In the genomic region with DNA sequence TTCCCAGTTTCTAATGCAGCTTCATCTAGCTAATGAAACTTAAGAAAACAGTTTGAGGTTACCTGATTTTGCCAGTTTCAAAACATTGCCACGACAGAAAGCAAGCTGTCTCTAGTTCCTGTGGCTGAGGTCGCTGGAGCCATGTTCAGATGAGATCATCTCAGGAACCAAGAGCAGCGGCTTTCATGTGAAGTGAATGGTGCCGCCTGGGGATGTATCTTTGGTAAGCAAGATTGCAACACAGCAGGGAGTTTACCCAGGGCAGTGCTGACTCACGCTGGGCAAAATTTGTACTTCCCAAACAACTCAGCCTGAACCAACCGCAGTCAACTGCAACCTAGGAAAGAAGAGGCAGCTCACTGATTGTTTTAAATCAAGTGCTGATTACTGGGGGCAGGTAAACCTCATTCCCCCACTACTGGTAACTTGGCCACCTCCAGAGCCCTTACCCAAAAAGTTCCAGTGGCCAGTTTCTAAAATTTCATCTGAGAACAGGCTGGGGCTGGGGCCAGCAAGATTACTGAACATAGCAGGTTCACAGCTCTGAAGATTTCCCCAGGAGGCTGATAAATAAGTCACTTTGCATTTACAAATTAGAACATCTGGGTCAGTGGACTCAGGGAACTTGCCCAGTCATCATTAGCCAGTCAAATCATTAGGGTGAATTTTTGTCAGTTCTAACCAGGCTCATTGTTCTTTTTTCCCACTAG, we compare ENCODE assay signal across 1 cellular context.
TF ChIP-seq lines count a peak whose summit lies in the region.

A gene with protein sequence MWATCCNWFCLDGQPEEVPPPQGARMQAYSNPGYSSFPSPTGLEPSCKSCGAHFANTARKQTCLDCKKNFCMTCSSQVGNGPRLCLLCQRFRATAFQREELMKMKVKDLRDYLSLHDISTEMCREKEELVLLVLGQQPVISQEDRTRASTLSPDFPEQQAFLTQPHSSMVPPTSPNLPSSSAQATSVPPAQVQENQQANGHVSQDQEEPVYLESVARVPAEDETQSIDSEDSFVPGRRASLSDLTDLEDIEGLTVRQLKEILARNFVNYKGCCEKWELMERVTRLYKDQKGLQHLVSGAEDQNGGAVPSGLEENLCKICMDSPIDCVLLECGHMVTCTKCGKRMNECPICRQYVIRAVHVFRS (minus strand): TSS at position 194 of the 710 bp plus-strand sequence. CDS start 37,154 bp downstream, outside the sequence.

TF ChIP-seq in HEK293, 187 proteins besides CTCF, POLR2A, EP300 and RAD21 (continued from another document and continues in another):
- TF ChIP-seq, protein P1, sequence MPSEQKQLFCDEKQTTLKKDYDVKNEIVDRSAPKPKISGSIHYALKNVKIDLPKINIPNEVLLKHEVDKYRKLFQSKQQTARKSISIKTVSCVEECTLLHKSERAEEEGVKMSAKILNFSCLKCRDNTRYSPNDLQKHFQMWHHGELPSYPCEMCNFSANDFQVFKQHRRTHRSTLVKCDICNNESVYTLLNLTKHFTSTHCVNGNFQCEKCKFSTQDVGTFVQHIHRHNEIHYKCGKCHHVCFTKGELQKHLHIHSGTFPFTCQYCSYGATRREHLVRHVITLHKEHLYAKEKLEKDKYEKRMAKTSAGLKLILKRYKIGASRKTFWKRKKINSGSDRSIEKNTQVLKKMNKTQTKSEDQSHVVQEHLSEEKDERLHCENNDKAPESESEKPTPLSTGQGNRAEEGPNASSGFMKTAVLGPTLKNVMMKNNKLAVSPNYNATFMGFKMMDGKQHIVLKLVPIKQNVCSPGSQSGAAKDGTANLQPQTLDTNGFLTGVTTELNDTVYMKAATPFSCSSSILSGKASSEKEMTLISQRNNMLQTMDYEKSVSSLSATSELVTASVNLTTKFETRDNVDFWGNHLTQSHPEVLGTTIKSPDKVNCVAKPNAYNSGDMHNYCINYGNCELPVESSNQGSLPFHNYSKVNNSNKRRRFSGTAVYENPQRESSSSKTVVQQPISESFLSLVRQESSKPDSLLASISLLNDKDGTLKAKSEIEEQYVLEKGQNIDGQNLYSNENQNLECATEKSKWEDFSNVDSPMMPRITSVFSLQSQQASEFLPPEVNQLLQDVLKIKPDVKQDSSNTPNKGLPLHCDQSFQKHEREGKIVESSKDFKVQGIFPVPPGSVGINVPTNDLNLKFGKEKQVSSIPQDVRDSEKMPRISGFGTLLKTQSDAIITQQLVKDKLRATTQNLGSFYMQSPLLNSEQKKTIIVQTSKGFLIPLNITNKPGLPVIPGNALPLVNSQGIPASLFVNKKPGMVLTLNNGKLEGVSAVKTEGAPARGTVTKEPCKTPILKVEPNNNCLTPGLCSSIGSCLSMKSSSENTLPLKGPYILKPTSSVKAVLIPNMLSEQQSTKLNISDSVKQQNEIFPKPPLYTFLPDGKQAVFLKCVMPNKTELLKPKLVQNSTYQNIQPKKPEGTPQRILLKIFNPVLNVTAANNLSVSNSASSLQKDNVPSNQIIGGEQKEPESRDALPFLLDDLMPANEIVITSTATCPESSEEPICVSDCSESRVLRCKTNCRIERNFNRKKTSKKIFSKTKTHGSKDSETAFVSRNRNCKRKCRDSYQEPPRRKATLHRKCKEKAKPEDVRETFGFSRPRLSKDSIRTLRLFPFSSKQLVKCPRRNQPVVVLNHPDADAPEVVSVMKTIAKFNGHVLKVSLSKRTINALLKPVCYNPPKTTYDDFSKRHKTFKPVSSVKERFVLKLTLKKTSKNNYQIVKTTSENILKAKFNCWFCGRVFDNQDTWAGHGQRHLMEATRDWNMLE (tag by site-specific recombination; conservative IDR thresholded peaks at IDR 0.05; ENCODE audit: low read depth), result 0 out of 2 replicates have a peak, but pooled peaks have one; percentile 38
- TF ChIP-seq ZNF777 (tag by site-specific recombination; IDR thresholded peaks at IDR 0.05; ENCODE audit: borderline replicate concordance), result no peak
- TF ChIP-seq, protein P2, sequence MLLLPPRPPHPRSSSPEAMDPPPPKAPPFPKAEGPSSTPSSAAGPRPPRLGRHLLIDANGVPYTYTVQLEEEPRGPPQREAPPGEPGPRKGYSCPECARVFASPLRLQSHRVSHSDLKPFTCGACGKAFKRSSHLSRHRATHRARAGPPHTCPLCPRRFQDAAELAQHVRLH (tag by site-specific recombination; IDR thresholded peaks at IDR 0.05), result 0 out of 2 replicates have a peak, but pooled peaks have one; percentile 47
- no peak for TF ChIP-seq ZNF16 (tag by site-specific recombination; IDR thresholded peaks at IDR 0.05; ENCODE audit: low read depth)
- TF ChIP-seq, protein P3, sequence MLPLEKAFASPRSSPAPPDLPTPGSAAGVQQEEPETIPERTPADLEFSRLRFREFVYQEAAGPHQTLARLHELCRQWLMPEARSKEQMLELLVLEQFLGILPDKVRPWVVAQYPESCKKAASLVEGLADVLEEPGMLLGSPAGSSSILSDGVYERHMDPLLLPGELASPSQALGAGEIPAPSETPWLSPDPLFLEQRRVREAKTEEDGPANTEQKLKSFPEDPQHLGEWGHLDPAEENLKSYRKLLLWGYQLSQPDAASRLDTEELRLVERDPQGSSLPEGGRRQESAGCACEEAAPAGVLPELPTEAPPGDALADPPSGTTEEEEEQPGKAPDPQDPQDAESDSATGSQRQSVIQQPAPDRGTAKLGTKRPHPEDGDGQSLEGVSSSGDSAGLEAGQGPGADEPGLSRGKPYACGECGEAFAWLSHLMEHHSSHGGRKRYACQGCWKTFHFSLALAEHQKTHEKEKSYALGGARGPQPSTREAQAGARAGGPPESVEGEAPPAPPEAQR (tag by site-specific recombination; IDR thresholded peaks at IDR 0.05), result no peak; the same call in 1 of the 2 replicates
- no peak for TF ChIP-seq ZNF2 (tag by site-specific recombination; IDR thresholded peaks at IDR 0.05)
- TF ChIP-seq, protein P4, sequence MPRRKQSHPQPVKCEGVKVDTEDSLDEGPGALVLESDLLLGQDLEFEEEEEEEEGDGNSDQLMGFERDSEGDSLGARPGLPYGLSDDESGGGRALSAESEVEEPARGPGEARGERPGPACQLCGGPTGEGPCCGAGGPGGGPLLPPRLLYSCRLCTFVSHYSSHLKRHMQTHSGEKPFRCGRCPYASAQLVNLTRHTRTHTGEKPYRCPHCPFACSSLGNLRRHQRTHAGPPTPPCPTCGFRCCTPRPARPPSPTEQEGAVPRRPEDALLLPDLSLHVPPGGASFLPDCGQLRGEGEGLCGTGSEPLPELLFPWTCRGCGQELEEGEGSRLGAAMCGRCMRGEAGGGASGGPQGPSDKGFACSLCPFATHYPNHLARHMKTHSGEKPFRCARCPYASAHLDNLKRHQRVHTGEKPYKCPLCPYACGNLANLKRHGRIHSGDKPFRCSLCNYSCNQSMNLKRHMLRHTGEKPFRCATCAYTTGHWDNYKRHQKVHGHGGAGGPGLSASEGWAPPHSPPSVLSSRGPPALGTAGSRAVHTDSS (tag by site-specific recombination; IDR thresholded peaks at IDR 0.05), result no peak
- no peak for TF ChIP-seq ZFP41 (tag by site-specific recombination; IDR thresholded peaks at IDR 0.05; ENCODE audit: borderline replicate concordance)
- TF ChIP-seq ZNF658 (tag by site-specific recombination; IDR thresholded peaks at IDR 0.05), result no peak
- TF ChIP-seq OVOL3 (tag by site-specific recombination; IDR thresholded peaks at IDR 0.05), result no peak
- no peak for TF ChIP-seq ZSCAN23 (tag by site-specific recombination; IDR thresholded peaks at IDR 0.05)
- TF ChIP-seq, protein P5, sequence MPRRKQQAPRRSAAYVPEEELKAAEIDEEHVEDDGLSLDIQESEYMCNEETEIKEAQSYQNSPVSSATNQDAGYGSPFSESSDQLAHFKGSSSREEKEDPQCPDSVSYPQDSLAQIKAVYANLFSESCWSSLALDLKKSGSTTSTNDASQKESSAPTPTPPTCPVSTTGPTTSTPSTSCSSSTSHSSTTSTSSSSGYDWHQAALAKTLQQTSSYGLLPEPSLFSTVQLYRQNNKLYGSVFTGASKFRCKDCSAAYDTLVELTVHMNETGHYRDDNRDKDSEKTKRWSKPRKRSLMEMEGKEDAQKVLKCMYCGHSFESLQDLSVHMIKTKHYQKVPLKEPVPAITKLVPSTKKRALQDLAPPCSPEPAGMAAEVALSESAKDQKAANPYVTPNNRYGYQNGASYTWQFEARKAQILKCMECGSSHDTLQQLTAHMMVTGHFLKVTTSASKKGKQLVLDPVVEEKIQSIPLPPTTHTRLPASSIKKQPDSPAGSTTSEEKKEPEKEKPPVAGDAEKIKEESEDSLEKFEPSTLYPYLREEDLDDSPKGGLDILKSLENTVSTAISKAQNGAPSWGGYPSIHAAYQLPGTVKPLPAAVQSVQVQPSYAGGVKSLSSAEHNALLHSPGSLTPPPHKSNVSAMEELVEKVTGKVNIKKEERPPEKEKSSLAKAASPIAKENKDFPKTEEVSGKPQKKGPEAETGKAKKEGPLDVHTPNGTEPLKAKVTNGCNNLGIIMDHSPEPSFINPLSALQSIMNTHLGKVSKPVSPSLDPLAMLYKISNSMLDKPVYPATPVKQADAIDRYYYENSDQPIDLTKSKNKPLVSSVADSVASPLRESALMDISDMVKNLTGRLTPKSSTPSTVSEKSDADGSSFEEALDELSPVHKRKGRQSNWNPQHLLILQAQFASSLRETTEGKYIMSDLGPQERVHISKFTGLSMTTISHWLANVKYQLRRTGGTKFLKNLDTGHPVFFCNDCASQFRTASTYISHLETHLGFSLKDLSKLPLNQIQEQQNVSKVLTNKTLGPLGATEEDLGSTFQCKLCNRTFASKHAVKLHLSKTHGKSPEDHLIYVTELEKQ (tag by site-specific recombination; IDR thresholded peaks at IDR 0.05; ENCODE audit: borderline replicate concordance), result peak; percentile 55; the same call in 1 of the 2 replicates
- TF ChIP-seq, protein P6, sequence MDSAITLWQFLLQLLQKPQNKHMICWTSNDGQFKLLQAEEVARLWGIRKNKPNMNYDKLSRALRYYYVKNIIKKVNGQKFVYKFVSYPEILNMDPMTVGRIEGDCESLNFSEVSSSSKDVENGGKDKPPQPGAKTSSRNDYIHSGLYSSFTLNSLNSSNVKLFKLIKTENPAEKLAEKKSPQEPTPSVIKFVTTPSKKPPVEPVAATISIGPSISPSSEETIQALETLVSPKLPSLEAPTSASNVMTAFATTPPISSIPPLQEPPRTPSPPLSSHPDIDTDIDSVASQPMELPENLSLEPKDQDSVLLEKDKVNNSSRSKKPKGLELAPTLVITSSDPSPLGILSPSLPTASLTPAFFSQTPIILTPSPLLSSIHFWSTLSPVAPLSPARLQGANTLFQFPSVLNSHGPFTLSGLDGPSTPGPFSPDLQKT (IDR thresholded peaks at IDR 0.05; ENCODE audit: borderline replicate concordance, low read depth, low read length), result no peak
- TF ChIP-seq ZNF560 (tag by site-specific recombination; IDR thresholded peaks at IDR 0.05; ENCODE audit: borderline replicate concordance), result no peak
- TF ChIP-seq, protein P7, sequence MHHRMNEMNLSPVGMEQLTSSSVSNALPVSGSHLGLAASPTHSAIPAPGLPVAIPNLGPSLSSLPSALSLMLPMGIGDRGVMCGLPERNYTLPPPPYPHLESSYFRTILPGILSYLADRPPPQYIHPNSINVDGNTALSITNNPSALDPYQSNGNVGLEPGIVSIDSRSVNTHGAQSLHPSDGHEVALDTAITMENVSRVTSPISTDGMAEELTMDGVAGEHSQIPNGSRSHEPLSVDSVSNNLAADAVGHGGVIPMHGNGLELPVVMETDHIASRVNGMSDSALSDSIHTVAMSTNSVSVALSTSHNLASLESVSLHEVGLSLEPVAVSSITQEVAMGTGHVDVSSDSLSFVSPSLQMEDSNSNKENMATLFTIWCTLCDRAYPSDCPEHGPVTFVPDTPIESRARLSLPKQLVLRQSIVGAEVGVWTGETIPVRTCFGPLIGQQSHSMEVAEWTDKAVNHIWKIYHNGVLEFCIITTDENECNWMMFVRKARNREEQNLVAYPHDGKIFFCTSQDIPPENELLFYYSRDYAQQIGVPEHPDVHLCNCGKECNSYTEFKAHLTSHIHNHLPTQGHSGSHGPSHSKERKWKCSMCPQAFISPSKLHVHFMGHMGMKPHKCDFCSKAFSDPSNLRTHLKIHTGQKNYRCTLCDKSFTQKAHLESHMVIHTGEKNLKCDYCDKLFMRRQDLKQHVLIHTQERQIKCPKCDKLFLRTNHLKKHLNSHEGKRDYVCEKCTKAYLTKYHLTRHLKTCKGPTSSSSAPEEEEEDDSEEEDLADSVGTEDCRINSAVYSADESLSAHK (tag by site-specific recombination; IDR thresholded peaks at IDR 0.05), result peak; percentile 77; the same call in 1 of the 2 replicates
- TF ChIP-seq ZNF391 (tag by site-specific recombination; IDR thresholded peaks at IDR 0.05; ENCODE audit: borderline replicate concordance, low read depth), result peak; percentile 42; the same call in 1 of the 2 replicates
- peak; percentile 95 for TF ChIP-seq ZNF600 (tag by site-specific recombination; IDR thresholded peaks at IDR 0.05)
- TF ChIP-seq, protein P8, sequence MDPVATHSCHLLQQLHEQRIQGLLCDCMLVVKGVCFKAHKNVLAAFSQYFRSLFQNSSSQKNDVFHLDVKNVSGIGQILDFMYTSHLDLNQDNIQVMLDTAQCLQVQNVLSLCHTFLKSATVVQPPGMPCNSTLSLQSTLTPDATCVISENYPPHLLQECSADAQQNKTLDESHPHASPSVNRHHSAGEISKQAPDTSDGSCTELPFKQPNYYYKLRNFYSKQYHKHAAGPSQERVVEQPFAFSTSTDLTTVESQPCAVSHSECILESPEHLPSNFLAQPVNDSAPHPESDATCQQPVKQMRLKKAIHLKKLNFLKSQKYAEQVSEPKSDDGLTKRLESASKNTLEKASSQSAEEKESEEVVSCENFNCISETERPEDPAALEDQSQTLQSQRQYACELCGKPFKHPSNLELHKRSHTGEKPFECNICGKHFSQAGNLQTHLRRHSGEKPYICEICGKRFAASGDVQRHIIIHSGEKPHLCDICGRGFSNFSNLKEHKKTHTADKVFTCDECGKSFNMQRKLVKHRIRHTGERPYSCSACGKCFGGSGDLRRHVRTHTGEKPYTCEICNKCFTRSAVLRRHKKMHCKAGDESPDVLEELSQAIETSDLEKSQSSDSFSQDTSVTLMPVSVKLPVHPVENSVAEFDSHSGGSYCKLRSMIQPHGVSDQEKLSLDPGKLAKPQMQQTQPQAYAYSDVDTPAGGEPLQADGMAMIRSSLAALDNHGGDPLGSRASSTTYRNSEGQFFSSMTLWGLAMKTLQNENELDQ (tag by site-specific recombination; IDR thresholded peaks at IDR 0.05; ENCODE audit: low read depth), result no peak
- TF ChIP-seq ZNF350 (tag by site-specific recombination; IDR thresholded peaks at IDR 0.05), result no peak
- no peak for TF ChIP-seq ZNF596 (tag by site-specific recombination; IDR thresholded peaks at IDR 0.05)
- no peak for TF ChIP-seq ZNF311 (tag by site-specific recombination; IDR thresholded peaks at IDR 0.05; ENCODE audit: borderline replicate concordance)
- TF ChIP-seq ZNF433 (tag by site-specific recombination; IDR thresholded peaks at IDR 0.05; ENCODE audit: low read depth), result no peak
- TF ChIP-seq MZF1 (tag by site-specific recombination; IDR thresholded peaks at IDR 0.05; ENCODE audit: borderline replicate concordance), result peak; percentile 78; the same call in 1 of the 2 replicates
- TF ChIP-seq ZNF571 (tag by site-specific recombination; IDR thresholded peaks at IDR 0.05), result no peak
- TF ChIP-seq ZNF274 (IDR thresholded peaks at IDR 0.05; ENCODE audit: low read length), result no peak
- no peak for TF ChIP-seq ZNF274 (tag by site-specific recombination; IDR thresholded peaks at IDR 0.05; ENCODE audit: borderline replicate concordance)
- TF ChIP-seq FEZF1 (tag by site-specific recombination; IDR thresholded peaks at IDR 0.05), result peak; percentile 72
- TF ChIP-seq, protein P9, sequence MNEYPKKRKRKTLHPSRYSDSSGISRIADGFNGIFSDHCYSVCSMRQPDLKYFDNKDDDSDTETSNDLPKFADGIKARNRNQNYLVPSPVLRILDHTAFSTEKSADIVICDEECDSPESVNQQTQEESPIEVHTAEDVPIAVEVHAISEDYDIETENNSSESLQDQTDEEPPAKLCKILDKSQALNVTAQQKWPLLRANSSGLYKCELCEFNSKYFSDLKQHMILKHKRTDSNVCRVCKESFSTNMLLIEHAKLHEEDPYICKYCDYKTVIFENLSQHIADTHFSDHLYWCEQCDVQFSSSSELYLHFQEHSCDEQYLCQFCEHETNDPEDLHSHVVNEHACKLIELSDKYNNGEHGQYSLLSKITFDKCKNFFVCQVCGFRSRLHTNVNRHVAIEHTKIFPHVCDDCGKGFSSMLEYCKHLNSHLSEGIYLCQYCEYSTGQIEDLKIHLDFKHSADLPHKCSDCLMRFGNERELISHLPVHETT (tag by site-specific recombination; IDR thresholded peaks at IDR 0.05), result peak; percentile 52; the same call in 1 of the 2 replicates
- no peak for TF ChIP-seq ZNF776 (tag by site-specific recombination; IDR thresholded peaks at IDR 0.05; ENCODE audit: borderline replicate concordance)
